Comparison of ENCODE assay signal across 1 cellular context in genomic region chr5:148988328-148988727, GRCh38.
TF ChIP-seq lines count a peak whose summit lies in the region.

No MANE protein-coding gene starts in this region.

TF ChIP-seq in IMR-90, 13 proteins besides CTCF, POLR2A, EP300 and RAD21:
- TF ChIP-seq ELK1 (IDR thresholded peaks at IDR 0.05; ENCODE audit: borderline replicate concordance, low read depth, low read length) (no peak), CEBPB (IDR thresholded peaks at IDR 0.05; ENCODE audit: low read depth, low read length) (no peak), RFX5 (IDR thresholded peaks at IDR 0.05; ENCODE audit: low read depth, low read length) (no peak), MXI1 (IDR thresholded peaks at IDR 0.05; ENCODE audit: borderline replicate concordance, low read depth, low read length) (no peak), USF2 (IDR thresholded peaks at IDR 0.05; ENCODE audit: low read depth, low read length) (no peak)
